2 cellular contexts compared by ENCODE assay signal in the genomic region with DNA sequence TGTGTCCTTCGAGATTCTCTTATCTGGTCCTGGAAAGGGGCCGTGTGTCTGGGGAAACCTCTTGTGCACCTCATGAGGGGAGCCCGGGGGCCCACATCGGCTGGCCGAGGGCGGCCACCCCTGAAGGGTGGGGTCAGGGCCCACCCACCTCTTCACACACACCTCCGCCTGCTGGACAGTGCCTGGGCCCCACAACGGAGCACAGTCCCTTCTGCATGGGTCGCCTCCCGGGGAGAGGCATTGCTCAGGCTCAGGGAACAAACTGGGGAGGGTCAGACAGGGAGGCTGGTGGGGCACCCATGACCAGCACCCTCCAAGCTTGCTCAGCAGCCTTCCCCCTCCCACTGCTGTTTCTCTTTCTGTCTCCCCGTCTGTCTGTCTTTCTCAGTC.
TF ChIP-seq lines count a peak whose summit lies in the region.

No MANE protein-coding gene starts in this region.

TF ChIP-seq in HEK293, 187 proteins besides CTCF, POLR2A, EP300 and RAD21:
- no peak for TF ChIP-seq SETDB1 (IDR thresholded peaks at IDR 0.05; ENCODE audit: insufficient read length, low read length)
- TF ChIP-seq ATF2 (tag by site-specific recombination; IDR thresholded peaks at IDR 0.05; ENCODE audit: low read depth): no peak
- TF ChIP-seq GLIS2 (tag by site-specific recombination; IDR thresholded peaks at IDR 0.05): peak; percentile 31; the same call in 1 of the 2 replicates
- no peak for TF ChIP-seq ZSCAN23 (tag by site-specific recombination; IDR thresholded peaks at IDR 0.05)
- peak; percentile 13; the same call in 1 of the 2 replicates for TF ChIP-seq GLIS1 (tag by site-specific recombination; IDR thresholded peaks at IDR 0.05)
- no peak for TF ChIP-seq ZBTB1 (tag by site-specific recombination; IDR thresholded peaks at IDR 0.05)

TF ChIP-seq in K562, 482 proteins besides CTCF, POLR2A, EP300 and RAD21:
- TF ChIP-seq, protein P1, sequence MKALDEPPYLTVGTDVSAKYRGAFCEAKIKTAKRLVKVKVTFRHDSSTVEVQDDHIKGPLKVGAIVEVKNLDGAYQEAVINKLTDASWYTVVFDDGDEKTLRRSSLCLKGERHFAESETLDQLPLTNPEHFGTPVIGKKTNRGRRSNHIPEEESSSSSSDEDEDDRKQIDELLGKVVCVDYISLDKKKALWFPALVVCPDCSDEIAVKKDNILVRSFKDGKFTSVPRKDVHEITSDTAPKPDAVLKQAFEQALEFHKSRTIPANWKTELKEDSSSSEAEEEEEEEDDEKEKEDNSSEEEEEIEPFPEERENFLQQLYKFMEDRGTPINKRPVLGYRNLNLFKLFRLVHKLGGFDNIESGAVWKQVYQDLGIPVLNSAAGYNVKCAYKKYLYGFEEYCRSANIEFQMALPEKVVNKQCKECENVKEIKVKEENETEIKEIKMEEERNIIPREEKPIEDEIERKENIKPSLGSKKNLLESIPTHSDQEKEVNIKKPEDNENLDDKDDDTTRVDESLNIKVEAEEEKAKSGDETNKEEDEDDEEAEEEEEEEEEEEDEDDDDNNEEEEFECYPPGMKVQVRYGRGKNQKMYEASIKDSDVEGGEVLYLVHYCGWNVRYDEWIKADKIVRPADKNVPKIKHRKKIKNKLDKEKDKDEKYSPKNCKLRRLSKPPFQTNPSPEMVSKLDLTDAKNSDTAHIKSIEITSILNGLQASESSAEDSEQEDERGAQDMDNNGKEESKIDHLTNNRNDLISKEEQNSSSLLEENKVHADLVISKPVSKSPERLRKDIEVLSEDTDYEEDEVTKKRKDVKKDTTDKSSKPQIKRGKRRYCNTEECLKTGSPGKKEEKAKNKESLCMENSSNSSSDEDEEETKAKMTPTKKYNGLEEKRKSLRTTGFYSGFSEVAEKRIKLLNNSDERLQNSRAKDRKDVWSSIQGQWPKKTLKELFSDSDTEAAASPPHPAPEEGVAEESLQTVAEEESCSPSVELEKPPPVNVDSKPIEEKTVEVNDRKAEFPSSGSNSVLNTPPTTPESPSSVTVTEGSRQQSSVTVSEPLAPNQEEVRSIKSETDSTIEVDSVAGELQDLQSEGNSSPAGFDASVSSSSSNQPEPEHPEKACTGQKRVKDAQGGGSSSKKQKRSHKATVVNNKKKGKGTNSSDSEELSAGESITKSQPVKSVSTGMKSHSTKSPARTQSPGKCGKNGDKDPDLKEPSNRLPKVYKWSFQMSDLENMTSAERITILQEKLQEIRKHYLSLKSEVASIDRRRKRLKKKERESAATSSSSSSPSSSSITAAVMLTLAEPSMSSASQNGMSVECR (CRISPR knock-in tag; IDR thresholded peaks at IDR 0.05): no peak
- TF ChIP-seq ELF1 (tag; IDR thresholded peaks at IDR 0.05) (no peak), SLC30A9 (CRISPR knock-in tag; IDR thresholded peaks at IDR 0.05) (no peak), GATAD2B (IDR thresholded peaks at IDR 0.05; ENCODE audit: borderline replicate concordance) (no peak), E4F1 (CRISPR knock-in tag; IDR thresholded peaks at IDR 0.05; ENCODE audit: borderline replicate concordance) (no peak), SAFB2 (IDR thresholded peaks at IDR 0.05; ENCODE audit: borderline replicate concordance, low read depth, low read length, severe bottlenecking) (no peak), TCF3 (CRISPR knock-in tag; IDR thresholded peaks at IDR 0.05) (no peak), NRF1 (conservative IDR thresholded peaks at IDR 0.05 in 1 of 2, IDR thresholded peaks at IDR 0.05 in 1 of 2) (no peak), ZFP91 (CRISPR knock-in tag; IDR thresholded peaks at IDR 0.05) (no peak), ZNF274 (IDR thresholded peaks at IDR 0.05; ENCODE audit: borderline replicate concordance, low read depth, low read length) (no peak), PHTF2 (CRISPR knock-in tag; IDR thresholded peaks at IDR 0.05) (no peak), PML (IDR thresholded peaks at IDR 0.05; ENCODE audit: low read length) (no peak), E2F6 (IDR thresholded peaks at IDR 0.05; ENCODE audit: borderline replicate concordance in 1 of 2, extremely low read depth in 1 of 2, insufficient read depth in 1 of 2, insufficient read length in 1 of 2, low read depth in 1 of 2, low read length in 1 of 2, poor library complexity in 1 of 2, severe bottlenecking in 1 of 2) (no peak), NEUROD1 (IDR thresholded peaks at IDR 0.05; ENCODE audit: borderline replicate concordance, low read depth, low read length, partially characterized antibody) (no peak), MAFF (IDR thresholded peaks at IDR 0.05; ENCODE audit: low read length) (no peak), ZNF668 (CRISPR knock-in tag; IDR thresholded peaks at IDR 0.05) (no peak)
- TF ChIP-seq, protein P2, sequence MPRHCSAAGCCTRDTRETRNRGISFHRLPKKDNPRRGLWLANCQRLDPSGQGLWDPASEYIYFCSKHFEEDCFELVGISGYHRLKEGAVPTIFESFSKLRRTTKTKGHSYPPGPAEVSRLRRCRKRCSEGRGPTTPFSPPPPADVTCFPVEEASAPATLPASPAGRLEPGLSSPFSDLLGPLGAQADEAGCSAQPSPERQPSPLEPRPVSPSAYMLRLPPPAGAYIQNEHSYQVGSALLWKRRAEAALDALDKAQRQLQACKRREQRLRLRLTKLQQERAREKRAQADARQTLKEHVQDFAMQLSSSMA (CRISPR knock-in tag; IDR thresholded peaks at IDR 0.05): no peak
TF ChIP-seq in K562: peak in this region for 0.
